In the genomic region with DNA sequence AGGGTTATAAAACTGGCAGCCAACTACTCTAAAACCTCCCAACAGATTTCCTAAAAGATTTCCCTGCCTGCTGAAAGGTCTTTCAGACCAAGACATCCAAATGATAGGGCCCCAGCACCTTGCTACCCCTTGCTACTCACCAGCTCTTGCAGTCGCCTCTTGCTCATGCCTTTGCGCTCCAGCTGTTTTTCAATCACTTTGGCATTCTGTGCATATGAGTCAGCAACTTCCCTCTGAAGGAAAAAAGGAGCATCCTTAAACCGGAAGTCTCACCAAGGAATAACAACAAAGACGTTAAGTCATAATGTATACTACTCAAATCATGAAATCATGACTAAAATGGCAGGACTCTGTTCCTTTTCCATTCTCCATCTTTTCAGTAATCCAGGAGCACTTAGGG, we compare ENCODE assay signal across 13 cellular contexts. TPM values are rescaled to one million over a fixed set of nuclear protein-coding genes. Genes with fewer than 3 reads are reported as not detected.
DNase-seq lines count a peak whose midpoint lies in the region; ATAC-seq and TF ChIP-seq lines count a peak whose summit lies in the region.
"Had no signal": no experiment of that assay in that cellular context is flagged by ENCODE, and none has a peak within 500 bp of the region (broad histone marks: within the 10 kb centered on the region; RNA-seq: fewer than 3 reads in every experiment).

No MANE protein-coding gene starts in this region.

- H3K9me3 Mint-ChIP-seq in HFFc6 = no peaks in the 10 kb centered on the region
- H3K9me3 Mint-ChIP-seq: activated naive CD4-positive, alpha-beta T cell treated with anti-CD3 and anti-CD28 coated beads for 36 hours had no signal

- POLR2A ChIA-PET in AG04449 (lab: Yijun Ruan, JAX) = no interaction called here

- ATAC-seq in HG02885 (IDR thresholded peaks at IDR 0.05; ENCODE audit: poor library complexity, unreplicated experiment) = no peak
- no peak for ATAC-seq in GM19324 (IDR thresholded peaks at IDR 0.05; ENCODE audit: low FRiP score, unreplicated experiment)
- no peak for ATAC-seq in GM21737 (IDR thresholded peaks at IDR 0.05; ENCODE audit: unreplicated experiment)

- TF ChIP-seq CTCF in AG04449 (IDR thresholded peaks at IDR 0.05; ENCODE audit: insufficient read depth, low read length, missing control alignments) = no peak
- no peak for TF ChIP-seq CTCF in HFFc6 (IDR thresholded peaks at IDR 0.05)

- H3K4me3 Mint-ChIP-seq in HFFc6 = peak overlapping the region; percentile 34
- H3K4me3 Mint-ChIP-seq: activated naive CD4-positive, alpha-beta T cell treated with anti-CD3 and anti-CD28 coated beads for 36 hours had no signal

- peaks cover 20% of the 10 kb centered on the region for H3K4me1 Mint-ChIP-seq in HFFc6 (ENCODE audit: low read depth)

- no peak overlapping the region for H3K4me3 ChIP-seq in AG04449 (ENCODE audit: low read depth, low read length)

- H3K27ac Mint-ChIP-seq in HFFc6 = peak overlapping the region; percentile 75
- H3K27ac Mint-ChIP-seq: activated naive CD4-positive, alpha-beta T cell treated with anti-CD3 and anti-CD28 coated beads for 36 hours had no signal

- DNase-seq in AG04449 (ENCODE audit: low read depth, low spot score) (peak; percentile 3), HFFc6 (peak; percentile 75), astrocyte of the hippocampus (ENCODE audit: low read depth, low spot score) (peak; percentile 36), iPS-NIHi11 (ENCODE audit: low spot score) (peak; percentile 6), NCI-H2029 treated with DMSO at 0.1 percent for 48 hours (lab: John Stamatoyannopoulos, UW) (no peak)
- DNase-seq: activated CD4-positive, alpha-beta T cell treated with anti-CD3 and anti-CD28 coated beads for 4 hours; activated naive CD4-positive, alpha-beta T cell treated with anti-CD3 and anti-CD28 coated beads for 36 hours; C1 segment of cervical spinal cord; kidney; NCI-H2171 had no signal

- CTCF ChIA-PET in AG04449 (lab: Yijun Ruan, JAX) = no interaction called here

- H3K36me3 Mint-ChIP-seq in HFFc6 (ENCODE audit: low read depth) = peaks cover 12% of the 10 kb centered on the region; the same call in 1 of the 2 replicates

- H3K27me3 Mint-ChIP-seq in HFFc6 (ENCODE audit: insufficient read depth) = no peaks in the 10 kb centered on the region; the same call in 1 of the 2 replicates

RNA-seq across cellular contexts. Expression of a gene that starts 24.0 kb away (rescaled TPM):
- total RNA-seq in HFFc6 (2021; fragmentation: NEBNext Ultra II Directional; extraction: Animal tissue kit (Norgen Biotek cat#: 25700)) = 10 to 100 TPM; 23.2 to 28.8 (median 24.4) TPM

RNA-seq across cellular contexts. Expression of a gene that starts 33.2 kb away (rescaled TPM):
- total RNA-seq in HFFc6 (2021; fragmentation: NEBNext Ultra II Directional; extraction: Animal tissue kit (Norgen Biotek cat#: 25700)) = 10 to 100 TPM; 83.5 to 99.4 (median 94.4) TPM
